34 cellular contexts compared by ENCODE assay signal in the genomic region with DNA sequence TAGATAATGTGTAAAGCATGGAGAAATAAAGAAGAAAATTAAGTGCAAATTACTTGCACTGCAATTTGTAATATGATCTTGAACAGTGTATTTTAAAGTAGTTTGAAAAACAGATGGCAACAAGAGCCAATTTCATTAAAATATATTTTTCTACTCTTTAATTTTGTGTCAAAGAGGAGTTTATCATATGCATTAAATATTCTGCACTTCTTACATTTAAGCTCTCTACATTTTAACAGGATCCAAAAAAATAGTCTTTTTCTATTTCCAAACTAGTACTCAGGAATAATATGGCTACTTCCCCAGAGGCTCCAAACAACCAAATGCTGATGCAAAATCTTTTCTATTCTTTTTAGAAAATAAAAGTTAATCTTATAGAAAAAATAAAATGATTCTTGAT.
"Had no signal": no experiment of that assay in that cellular context is flagged by ENCODE, and none has a peak within 500 bp of the region (broad histone marks: within the 10 kb centered on the region; RNA-seq: fewer than 3 reads in every experiment).

No MANE protein-coding gene starts in this region.

- H3K4me1 ChIP-seq: adrenal gland, body of pancreas, breast epithelium had no signal

- ATAC-seq: activated CD8-positive, alpha-beta T cell treated with anti-CD3 and anti-CD28 coated beads for 36 hours; activated naive CD4-positive, alpha-beta T cell treated with anti-CD3 and anti-CD28 coated beads, Interleukin-2, amount 50 U/mL, for 72 hours; activated T-cell treated with anti-CD3 and anti-CD28 coated beads, Interleukin-2, amount 50 U/mL, for 4 hours; activated T-cell treated with anti-CD3 and anti-CD28 coated beads, Interleukin-2, amount 50 U/mL, for 72 hours; activated T-helper 17 cell treated with anti-CD3 and anti-CD28 coated beads, Interleukin-2, amount 50 U/mL, for 72 hours; body of pancreas had no signal

- DNase-seq: activated B cell treated with CpG ODN at 0.5 μM for 24 hours; activated CD4-positive, alpha-beta memory T cell treated with anti-CD3 and anti-CD28 coated beads for 36 hours; activated CD4-positive, alpha-beta T cell treated with anti-CD3 and anti-CD28 coated beads for 4 hours; activated CD4-positive, alpha-beta T cell treated with anti-CD3 and anti-CD28 coated beads, Interleukin-2, amount 10 ng/mL, durations not matched to agents 24 days and 14 days; activated CD4-positive, alpha-beta T cell treated with anti-CD3 and anti-CD28 coated beads, Interleukin-2, amount 50 U/mL, for 1 hour; activated CD4-positive, alpha-beta T cell treated with anti-CD3 and anti-CD28 coated beads, Interleukin-2, amount 50 U/mL, for 4 hours; activated CD4-positive, CD25-positive, alpha-beta regulatory T cell treated with anti-CD3 and anti-CD28 coated beads, Interleukin-2, amount 50 U/mL, for 72 hours; activated CD8-positive, alpha-beta memory T cell treated with anti-CD3 and anti-CD28 coated beads, Interleukin-2, amount 50 U/mL, for 4 hours; activated CD8-positive, alpha-beta T cell treated with anti-CD3 and anti-CD28 coated beads for 36 hours; activated effector memory CD4-positive, alpha-beta T cell treated with anti-CD3 and anti-CD28 coated beads, Interleukin-2, amount 50 U/mL, for 16 hours; activated gamma-delta T cell treated with Interleukin-2 at 50 U/mL for 16 hours; activated naive CD4-positive, alpha-beta T cell; activated naive CD4-positive, alpha-beta T cell treated with anti-CD3 and anti-CD28 coated beads for 36 hours; activated naive CD4-positive, alpha-beta T cell treated with anti-CD3 and anti-CD28 coated beads, Interleukin-2, amount 50 U/mL, for 16 hours; activated naive CD8-positive, alpha-beta T cell treated with anti-CD3 and anti-CD28 coated beads for 36 hours; activated T-cell treated with anti-CD3 and anti-CD28 coated beads for 4 hours; activated T-cell treated with anti-CD3 and anti-CD28 coated beads, Interleukin-2, amount 50 U/mL, for 1 hour; activated T-cell treated with anti-CD3 and anti-CD28 coated beads, Interleukin-2, amount 50 U/mL, for 4 hours; activated T-cell treated with anti-CD3 and anti-CD28 coated beads, Interleukin-2, amount 50 U/mL, for 72 hours; adrenal gland; amniotic stem cell; aorta; body of pancreas; brain microvascular endothelial cell; central memory CD4-positive, alpha-beta T cell; T-helper 2 cell; T-helper 9 cell had no signal

- H3K27ac ChIP-seq: adrenal gland, body of pancreas, brain microvascular endothelial cell, breast epithelium, VCaP had no signal

- H3K4me3 ChIP-seq: adrenal gland, body of pancreas, breast epithelium had no signal

- FAIRE-seq: astrocyte, colon, TTC549 had no signal

- H3K36me3 ChIP-seq: adrenal gland, brain microvascular endothelial cell, breast epithelium had no signal

- H3K9me3 ChIP-seq: adrenal gland, body of pancreas, breast epithelium had no signal

- H3K27me3 ChIP-seq: adrenal gland, body of pancreas, brain microvascular endothelial cell, breast epithelium had no signal
